1 cellular context compared by ENCODE assay signal in genomic region chr9:130451509-130452388, GRCh38.
A peak's percentile ranks its signal among the peaks of the same experiment; 100 is the strongest.
TF ChIP-seq lines count a peak whose summit lies in the region.

No MANE protein-coding gene starts in this region.

TF ChIP-seq in HEK293, 187 proteins besides CTCF, POLR2A, EP300 and RAD21 (continued from another document and continues in another):
- TF ChIP-seq ZNF792 (tag by site-specific recombination; IDR thresholded peaks at IDR 0.05) (no peak), ZNF391 (tag by site-specific recombination; IDR thresholded peaks at IDR 0.05; ENCODE audit: borderline replicate concordance, low read depth) (no peak), ZNF558 (tag by site-specific recombination; IDR thresholded peaks at IDR 0.05) (no peak), ZNF10 (tag by site-specific recombination; IDR thresholded peaks at IDR 0.05) (no peak), ZNF776 (tag by site-specific recombination; IDR thresholded peaks at IDR 0.05; ENCODE audit: borderline replicate concordance) (no peak), ZNF302 (tag by site-specific recombination; IDR thresholded peaks at IDR 0.05; ENCODE audit: low read depth) (no peak), ZBTB7A (tag by site-specific recombination; IDR thresholded peaks at IDR 0.05; ENCODE audit: low read depth) (no peak), ZBTB44 (tag by site-specific recombination; IDR thresholded peaks at IDR 0.05) (no peak; the same call in 1 of the 2 replicates), ZNF544 (tag by site-specific recombination; IDR thresholded peaks at IDR 0.05) (no peak), ZNF169 (tag by site-specific recombination; IDR thresholded peaks at IDR 0.05) (no peak), ZNF629 (tag by site-specific recombination; IDR thresholded peaks at IDR 0.05) (0 out of 2 replicates have a peak, but pooled peaks have one; percentile 18), ZBTB26 (tag by site-specific recombination; optimal IDR thresholded peaks at IDR 0.05) (no peak), ZNF341 (tag by site-specific recombination; IDR thresholded peaks at IDR 0.05; ENCODE audit: low read depth) (no peak), ZFP41 (tag by site-specific recombination; IDR thresholded peaks at IDR 0.05; ENCODE audit: borderline replicate concordance) (no peak), ZNF155 (tag by site-specific recombination; IDR thresholded peaks at IDR 0.05) (no peak), YY1 (tag by site-specific recombination; IDR thresholded peaks at IDR 0.05) (no peak), ZNF48 (tag by site-specific recombination; IDR thresholded peaks at IDR 0.05) (no peak), PRDM1 (tag by site-specific recombination; IDR thresholded peaks at IDR 0.05) (no peak), GLIS1 (tag by site-specific recombination; IDR thresholded peaks at IDR 0.05) (peak; percentile 88), SP7 (tag by site-specific recombination; IDR thresholded peaks at IDR 0.05) (peak; percentile 65), ZNF76 (tag by site-specific recombination; IDR thresholded peaks at IDR 0.05; ENCODE audit: borderline replicate concordance, low read depth) (no peak; the same call in 1 of the 2 replicates), SP3 (tag by site-specific recombination; IDR thresholded peaks at IDR 0.05) (peak; percentile 38; the same call in 1 of the 2 replicates), ZNF266 (tag by site-specific recombination; IDR thresholded peaks at IDR 0.05; ENCODE audit: low read depth) (no peak), RBAK (tag by site-specific recombination; IDR thresholded peaks at IDR 0.05) (no peak), PBX3 (CRISPR knock-in tag; IDR thresholded peaks at IDR 0.05) (no peak; the same call in 1 of the 2 replicates), ZNF121 (tag by site-specific recombination; IDR thresholded peaks at IDR 0.05) (no peak), ZNF677 (tag by site-specific recombination; IDR thresholded peaks at IDR 0.05) (no peak), ZNF146 (tag by site-specific recombination; IDR thresholded peaks at IDR 0.05) (no peak), ZBTB10 (tag by site-specific recombination; IDR thresholded peaks at IDR 0.05) (no peak), PRDM6 (tag by site-specific recombination; IDR thresholded peaks at IDR 0.05) (no peak), KLF10 (tag by site-specific recombination; IDR thresholded peaks at IDR 0.05) (no peak; the same call in 1 of the 2 replicates), ZNF692 (tag by site-specific recombination; IDR thresholded peaks at IDR 0.05) (peak; percentile 51), ZNF16 (tag by site-specific recombination; IDR thresholded peaks at IDR 0.05; ENCODE audit: low read depth) (no peak), ZNF837 (tag by site-specific recombination; IDR thresholded peaks at IDR 0.05) (no peak), HIC1 (tag by site-specific recombination; IDR thresholded peaks at IDR 0.05) (peak; percentile 37; the same call in 1 of the 2 replicates), TSHZ1 (tag by site-specific recombination; IDR thresholded peaks at IDR 0.05; ENCODE audit: borderline replicate concordance) (no peak), HOXA7 (CRISPR knock-in tag; IDR thresholded peaks at IDR 0.05; ENCODE audit: borderline replicate concordance) (no peak), ZNF2 (tag by site-specific recombination; IDR thresholded peaks at IDR 0.05) (no peak), ZNF610 (tag by site-specific recombination; IDR thresholded peaks at IDR 0.05; ENCODE audit: borderline replicate concordance) (no peak), ZNF639 (tag by site-specific recombination; IDR thresholded peaks at IDR 0.05) (no peak), ZNF335 (tag by site-specific recombination; conservative IDR thresholded peaks at IDR 0.05) (0 out of 2 replicates have a peak, but pooled peaks have one; percentile 35), ZEB2 (tag by site-specific recombination; IDR thresholded peaks at IDR 0.05) (peak; percentile 58; the same call in 1 of the 2 replicates), SCRT2 (tag by site-specific recombination; IDR thresholded peaks at IDR 0.05) (no peak), INSM2 (tag by site-specific recombination; IDR thresholded peaks at IDR 0.05) (no peak), ZNF394 (tag by site-specific recombination; IDR thresholded peaks at IDR 0.05; ENCODE audit: borderline replicate concordance) (no peak), TCF7L2 (IDR thresholded peaks at IDR 0.05; ENCODE audit: borderline replicate concordance, low read depth, low read length) (no peak)
